ENCODE assay signal across 3 cellular contexts in the genomic region with DNA sequence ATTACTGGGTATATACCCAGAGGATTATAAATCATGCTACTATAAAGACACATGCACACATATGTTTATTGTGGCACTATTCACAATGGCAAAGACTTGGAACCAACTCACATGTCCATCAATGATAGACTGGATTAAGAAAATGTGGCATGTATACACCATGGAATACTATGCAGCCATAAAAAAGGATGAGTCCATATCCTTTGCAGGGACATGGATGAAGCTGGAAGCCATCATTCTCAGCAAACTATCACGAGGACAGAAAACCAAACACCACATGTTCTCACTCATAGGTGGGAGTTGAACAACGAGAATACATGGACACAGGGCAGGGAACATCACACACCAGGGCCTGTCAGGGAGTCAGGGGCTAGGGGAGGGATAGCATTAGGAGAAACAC. TPM values are rescaled to one million over a fixed set of nuclear protein-coding genes. Genes with fewer than 3 reads are reported as not detected.
"Had no signal": no experiment of that assay in that cellular context is flagged by ENCODE, and none has a peak within 500 bp of the region (broad histone marks: within the 10 kb centered on the region; RNA-seq: fewer than 3 reads in every experiment).

No MANE protein-coding gene starts in this region.

RNA-seq across cellular contexts. Expression of a gene that starts 52.8 kb away (rescaled TPM):
- total RNA-seq: transverse colon, upper lobe of right lung, vagina had no signal
